ENCODE assay signal across 8 cellular contexts in the genomic region with DNA sequence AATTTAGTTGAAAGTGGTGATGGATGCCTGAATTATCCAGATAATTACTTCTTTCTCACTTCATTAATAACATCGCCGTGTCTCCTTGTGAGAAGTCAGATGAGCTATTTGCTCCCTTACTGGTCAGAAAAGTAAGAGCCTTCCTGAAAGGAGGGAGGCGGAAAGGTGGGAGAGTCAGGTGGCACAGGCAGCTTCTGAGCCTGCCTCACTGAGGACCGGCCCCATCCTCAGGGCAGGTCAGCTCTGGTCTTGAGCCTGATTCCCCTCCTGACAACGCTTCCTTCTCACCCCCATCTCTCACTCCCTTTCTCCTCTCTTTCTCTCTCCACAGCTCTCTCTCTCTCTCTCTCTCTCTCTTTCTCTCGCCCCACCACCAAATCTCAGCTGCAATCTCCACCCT. TPM values are rescaled to one million over a fixed set of nuclear protein-coding genes. Genes with fewer than 3 reads are reported as not detected.
"Had no signal": no experiment of that assay in that cellular context is flagged by ENCODE, and none has a peak within 500 bp of the region (broad histone marks: within the 10 kb centered on the region; RNA-seq: fewer than 3 reads in every experiment).

No MANE protein-coding gene starts in this region.

- H3K27me3 Mint-ChIP-seq: IgD-negative memory B cell had no signal

- H3K36me3 Mint-ChIP-seq: IgD-negative memory B cell had no signal

- H3K9me3 Mint-ChIP-seq: H9 had no signal

- H3K4me1 Mint-ChIP-seq: IgD-negative memory B cell had no signal

- ATAC-seq: HepG2 had no signal

- H3K4me3 Mint-ChIP-seq: H9, HFFc6, IgD-negative memory B cell had no signal

- H3K27ac Mint-ChIP-seq: H9, HFFc6, IgD-negative memory B cell had no signal

- H3K27ac ChIP-seq: HL-60 had no signal

- DNase-seq: GOT3, H9, HCEC 1CT, HFFc6, KBM-7 had no signal

RNA-seq across cellular contexts. Expression of gene APOB, which starts 10.1 kb away (rescaled TPM):
- total RNA-seq: HFFc6 had no signal
- polyA plus RNA-seq: IgD-negative memory B cell had no signal
